2 cellular contexts compared by ENCODE assay signal in the genomic region with DNA sequence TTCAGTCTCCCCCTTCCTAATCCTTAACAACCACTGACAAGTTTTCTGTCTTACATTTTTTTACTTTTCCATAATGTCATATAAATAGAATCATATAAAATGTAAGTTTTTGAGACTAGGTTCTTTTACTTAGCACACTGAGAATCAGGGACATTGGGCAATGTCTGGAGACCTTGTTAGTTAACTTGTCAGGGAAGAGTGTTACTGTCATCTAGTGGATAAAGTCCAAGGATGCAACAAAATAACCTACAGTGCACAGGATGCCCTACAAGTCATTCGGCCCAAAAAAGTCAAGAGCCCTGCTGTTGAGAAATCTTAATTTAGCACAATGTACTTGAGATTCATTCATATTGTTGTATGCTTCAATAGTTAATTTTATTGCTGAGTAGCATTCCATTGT.
TF ChIP-seq lines count a peak whose summit lies in the region.

No MANE protein-coding gene starts in this region.

TF ChIP-seq in HepG2, 621 proteins besides CTCF, POLR2A, EP300 and RAD21:
- no peak for TF ChIP-seq SETDB1 (CRISPR knock-in tag; IDR thresholded peaks at IDR 0.05; ENCODE audit: borderline replicate concordance)
- TF ChIP-seq HIC2 (CRISPR knock-in tag; IDR thresholded peaks at IDR 0.05; ENCODE audit: low read depth): no peak
- TF ChIP-seq ZNF343 (CRISPR knock-in tag; IDR thresholded peaks at IDR 0.05): no peak
- TF ChIP-seq ZNF431 (CRISPR knock-in tag; IDR thresholded peaks at IDR 0.05; ENCODE audit: borderline replicate concordance, low read depth): no peak
- no peak for TF ChIP-seq NR3C1 (CRISPR knock-in tag; IDR thresholded peaks at IDR 0.05)
- TF ChIP-seq STAG1 (CRISPR knock-in tag; IDR thresholded peaks at IDR 0.05): peak; percentile 28; the same call in 1 of the 2 replicates

TF ChIP-seq in H1, 55 proteins besides CTCF, POLR2A, EP300 and RAD21:
- TF ChIP-seq EGR1 (IDR thresholded peaks at IDR 0.05; ENCODE audit: borderline replicate concordance, low read depth, low read length) (no peak), SIN3A (conservative IDR thresholded peaks at IDR 0.05 in 1 of 2, IDR thresholded peaks at IDR 0.05 in 1 of 2; ENCODE audit: low read depth in 1 of 2, low read length in 2 of 2) (no peak), CEBPB (IDR thresholded peaks at IDR 0.05; ENCODE audit: low read depth, low read length) (peak; percentile 76), ZNF274 (IDR thresholded peaks at IDR 0.05; ENCODE audit: borderline replicate concordance, extremely low read depth, low read length) (no peak), USF2 (IDR thresholded peaks at IDR 0.05; ENCODE audit: low read length) (no peak), CBX5 (IDR thresholded peaks at IDR 0.05; ENCODE audit: low read depth, low read length) (no peak)
